Comparison of ENCODE assay signal across 8 cellular contexts in genomic region chr2:190343500-190344274, GRCh38. TPM values are rescaled to one million over a fixed set of nuclear protein-coding genes. Genes with fewer than 3 reads are reported as not detected.
DNase-seq lines count a peak whose midpoint lies in the region; ATAC-seq and TF ChIP-seq lines count a peak whose summit lies in the region.

INPP1 (plus strand) TSS chr2:190343589; CDS start chr2:190360103, 16,514 bp downstream.

- no peak for TF ChIP-seq CTCF in parathyroid adenoma (IDR thresholded peaks at IDR 0.05)

- H3K4me2 ChIP-seq in parathyroid adenoma (ENCODE audit: low read length), result peak within 1 kb of the TSS; percentile 73

- intact Hi-C loops in cardiac septum (cut with DNase I), result loop anchor here (1.0 kb wide), 1 partner anchor 23 kb away; no protein-coding TSS in a partner anchor

- H3K4me3 ChIP-seq in parathyroid adenoma (ENCODE audit: low read depth, low read length), result peak within 1 kb of the TSS; percentile 65

- peak; percentile 52 for ATAC-seq in GM21423 (IDR thresholded peaks at IDR 0.05; ENCODE audit: unreplicated experiment)

- H3K36me3 ChIP-seq in parathyroid adenoma (ENCODE audit: control insufficient read depth, insufficient read depth, low read length), result no peaks in the 10 kb centered on the region

- peaks cover 18% of the 10 kb centered on the region for H3K4me1 ChIP-seq in parathyroid adenoma

- H3K79me2 ChIP-seq in parathyroid adenoma, result peaks cover 14% of the 10 kb centered on the region

- H3K9ac ChIP-seq in parathyroid adenoma, result peak within 1 kb of the TSS; percentile 91

- DNase-seq in G401 (ENCODE audit: low spot score) (peak; percentile 52), HS-5 (ENCODE audit: low read depth) (peak; percentile 44), SKM-1 treated with dmso at 0.1 percent for 144 hours (lab: John Stamatoyannopoulos, UW; ENCODE audit: unreplicated experiment) (peak; percentile 95), amniotic stem cell (lab: John Stamatoyannopoulos, UW) (peak; percentile 47), cardiac septum (ENCODE audit: low spot score) (peak; percentile 91), OCI-M2 (lab: John Stamatoyannopoulos, UW; ENCODE audit: unreplicated experiment) (no peak)

- H3K27ac ChIP-seq in parathyroid adenoma, result peak within 1 kb of the TSS; percentile 93

- H3K27me3 ChIP-seq in parathyroid adenoma (ENCODE audit: control insufficient read depth, insufficient read depth, low read length), result no peaks in the 10 kb centered on the region

- in situ Hi-C loops in G401 (cut with HindIII; ENCODE audit: low sequenced_read_pairs), result no loop called here

- no peaks in the 10 kb centered on the region for H3K9me3 ChIP-seq in parathyroid adenoma (ENCODE audit: control insufficient read depth, low read length)

- peak within 1 kb of the TSS; percentile 99 for H2AFZ ChIP-seq in parathyroid adenoma

RNA-seq across cellular contexts. Expression of gene INPP1, which starts in this region (rescaled TPM):
- 7.8 and 14.3 TPM in 2 replicates for total RNA-seq in G401 (2014; rRNA removed; shearing (Covaris generic))
- 12.4 TPM for total RNA-seq in cardiac septum
